ENCODE assay signal across 8 cellular contexts in genomic region chr4:40055873-40056721, GRCh38. TPM values are rescaled to one million over a fixed set of nuclear protein-coding genes. Genes with fewer than 3 reads are reported as not detected.
DNase-seq lines count a peak whose midpoint lies in the region; ATAC-seq and TF ChIP-seq lines count a peak whose summit lies in the region.

No MANE protein-coding gene starts in this region.

- H3K9me3 ChIP-seq in right lobe of liver: no peaks in the 10 kb centered on the region

- H3K4me1 ChIP-seq in right lobe of liver: peaks cover 0 to 20% (median 1%) of the 10 kb centered on the region in 4 donors

- TF ChIP-seq CTCF in GM06990 (IDR thresholded peaks at IDR 0.05; ENCODE audit: insufficient read depth, low read length, poor library complexity, severe bottlenecking): no peak
- TF ChIP-seq CTCF in right lobe of liver (IDR thresholded peaks at IDR 0.05): no peak

- DNase-seq in GM06990 (ENCODE audit: extremely low read depth, insufficient read length) (peak; percentile 80), NCI-H345 treated with DMSO at 0.1 percent for 48 hours (lab: John Stamatoyannopoulos, UW; ENCODE audit: unreplicated experiment) (peak; percentile 29), dermis blood vessel endothelial cell (peak; percentile 74), right lobe of liver (peak; percentile 68 to 84 (median 81))
- DNase-seq in activated CD4-positive, alpha-beta T cell treated with anti-CD3 and anti-CD28 coated beads, Interleukin-2, amount 50 U/mL, for 24 hours (ENCODE audit: low read depth in 1 of 2, low spot score in 1 of 2): peak; percentile 9 to 23
- DNase-seq in stimulated activated CD4-positive, alpha-beta T cell treated with anti-CD3 and anti-CD28 coated beads, Interleukin-4, amount 100 ng/mL, for 48 hours (ENCODE audit: low read depth in 2 of 2): peak; percentile 33 to 34

- TF ChIP-seq POLR2A in right lobe of liver (IDR thresholded peaks at IDR 0.05): peak; percentile 76

- no peaks in the 10 kb centered on the region for H3K36me3 ChIP-seq in GM06990 (ENCODE audit: control insufficient read depth, insufficient read depth, low read length)
- H3K36me3 ChIP-seq in right lobe of liver: no peaks in the 10 kb centered on the region

- H3K27ac ChIP-seq in right lobe of liver: peak overlapping the region; percentile 98 to 100 (median 99)

- H3K4me3 ChIP-seq in GM06990 (replicated peaks; ENCODE audit: low read depth, low read length) (peak overlapping the region; percentile 88), right lobe of liver (peak overlapping the region; percentile 70 to 96 (median 88))

- intact Hi-C loops in right lobe of liver (cut with DNase I): no loop called here

- peak; percentile 30 for ATAC-seq in HG02642 (IDR thresholded peaks at IDR 0.05; ENCODE audit: poor library complexity, unreplicated experiment)
- peak; percentile 27 to 54 (median 44) for ATAC-seq in right lobe of liver
- no peak for ATAC-seq in HG02981 (IDR thresholded peaks at IDR 0.05; ENCODE audit: unreplicated experiment)

- no peaks in the 10 kb centered on the region for H3K27me3 ChIP-seq in GM06990 (replicated peaks; ENCODE audit: control insufficient read depth, insufficient read depth, low read length)
- no peaks in the 10 kb centered on the region for H3K27me3 ChIP-seq in right lobe of liver

- 0% methylated on average over 10 of the region's 85 CpGs for WGBS in right lobe of liver (ENCODE audit: insufficient coverage, low coverage, low lambda C conversion rate, missing lambda C conversion rate)

RNA-seq across cellular contexts. Expression of gene N4BP2, which starts 0.6 kb away (rescaled TPM):
- total RNA-seq in dermis blood vessel endothelial cell (6.3 and 8.9 TPM in 2 replicates), right lobe of liver (1 to 10 TPM; 4.2 to 8.0 (median 6.3) TPM)

Comparison
In these comparisons a context has a peak if more than half of its experiments do, and no peak if none do; other contexts are left out.
1. DNase-seq: peak in every context shown above with its lines; median percentile 81 in right lobe of liver; 80 in GM06990; 74 in dermis blood vessel endothelial cell; 34 in stimulated activated CD4-positive, alpha-beta T cell treated with anti-CD3 and anti-CD28 coated beads, Interleukin-4, amount 100 ng/mL, for 48 hours; 29 in NCI-H345 treated with DMSO at 0.1 percent for 48 hours; 16 in activated CD4-positive, alpha-beta T cell treated with anti-CD3 and anti-CD28 coated beads, Interleukin-2, amount 50 U/mL, for 24 hours.